Comparison of ENCODE assay signal across 15 cellular contexts in the genomic region with DNA sequence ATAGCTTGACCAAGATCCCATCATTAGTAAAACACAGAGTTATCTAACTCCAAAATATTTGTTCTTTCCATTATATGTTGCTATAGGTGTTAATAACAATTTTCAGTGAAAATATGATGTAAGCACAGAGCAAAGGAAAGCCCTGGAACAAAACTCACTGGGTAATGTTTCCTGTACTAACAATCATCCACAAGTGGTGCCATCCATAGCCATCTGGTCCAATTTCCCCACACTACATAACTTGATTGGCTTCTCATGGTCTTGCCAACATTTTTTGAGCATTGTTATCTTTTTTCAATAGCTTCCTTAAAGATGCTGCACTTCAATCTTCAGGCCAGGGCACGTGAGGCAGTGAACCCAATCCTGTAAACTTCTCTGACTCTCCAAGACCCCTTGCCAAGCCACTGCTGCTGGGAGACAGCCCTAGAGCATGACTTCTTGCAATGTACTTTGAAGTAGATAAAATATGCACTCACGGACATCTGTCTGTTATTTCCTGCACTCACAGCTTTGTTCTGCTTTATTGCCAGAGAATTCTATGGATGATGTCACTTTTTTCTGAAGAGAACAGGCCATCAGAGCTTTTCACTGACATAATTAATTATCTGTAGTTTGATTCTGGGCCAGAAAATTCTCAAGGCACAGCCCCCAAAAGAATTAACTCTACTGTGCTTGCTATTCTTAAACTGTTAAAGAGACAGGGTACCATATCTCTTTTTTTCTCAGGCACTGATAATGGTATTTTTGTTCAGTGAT.
DNase-seq lines count a peak whose midpoint lies in the region; ATAC-seq and TF ChIP-seq lines count a peak whose summit lies in the region.
"Had no signal": no experiment of that assay in that cellular context is flagged by ENCODE, and none has a peak within 500 bp of the region (broad histone marks: within the 10 kb centered on the region; RNA-seq: fewer than 3 reads in every experiment).

No MANE protein-coding gene starts in this region.

- peak overlapping the region in 1 of 3 experiments; percentile 10 for H3K4me3 Mint-ChIP-seq in nephron
- H3K4me3 Mint-ChIP-seq in CD8-positive, alpha-beta T cell: no peak overlapping the region
- no peak overlapping the region for H3K4me3 Mint-ChIP-seq in activated CD4-positive, alpha-beta T cell treated with anti-CD3 and anti-CD28 coated beads for 36 hours
- H3K4me3 Mint-ChIP-seq: activated naive CD8-positive, alpha-beta T cell treated with anti-CD3 and anti-CD28 coated beads, Interleukin-2, amount 50 U/mL, for 24 hours; activated T-cell treated with anti-CD3 and anti-CD28 coated beads, Interleukin-2, amount 50 U/mL, for 24 hours had no signal

- H3K36me3 ChIP-seq in CD8-positive, alpha-beta T cell (ENCODE audit: insufficient read depth, low read length): no peaks in the 10 kb centered on the region

- no peak for ATAC-seq in CD8-positive, alpha-beta T cell
- ATAC-seq in activated CD4-positive, alpha-beta T cell treated with anti-CD3 and anti-CD28 coated beads for 36 hours: no peak
- no peak for ATAC-seq in HG03432 (IDR thresholded peaks at IDR 0.05; ENCODE audit: unreplicated experiment)
- ATAC-seq: activated naive CD8-positive, alpha-beta T cell treated with anti-CD3 and anti-CD28 coated beads, Interleukin-2, amount 50 U/mL, for 24 hours had no signal

- peaks cover 35% of the 10 kb centered on the region for H3K4me1 Mint-ChIP-seq in nephron
- H3K4me1 Mint-ChIP-seq in CD8-positive, alpha-beta T cell (ENCODE audit: low read depth): no peaks in the 10 kb centered on the region
- no peaks in the 10 kb centered on the region for H3K4me1 Mint-ChIP-seq in activated CD4-positive, alpha-beta T cell treated with anti-CD3 and anti-CD28 coated beads for 36 hours
- H3K4me1 Mint-ChIP-seq: activated naive CD8-positive, alpha-beta T cell treated with anti-CD3 and anti-CD28 coated beads, Interleukin-2, amount 50 U/mL, for 24 hours had no signal

- intact Hi-C loops in CD8-positive, alpha-beta T cell (cut with DNase I, micrococcal nuclease): no loop called here
- intact Hi-C loops in activated CD4-positive, alpha-beta T cell treated with anti-CD3 and anti-CD28 coated beads for 36 hours (cut with DNase I, micrococcal nuclease): no loop called here

- peak overlapping the region; percentile 75 to 85 (median 83) for H3K27ac Mint-ChIP-seq in nephron
- H3K27ac Mint-ChIP-seq in CD8-positive, alpha-beta T cell: no peak overlapping the region
- no peak overlapping the region for H3K27ac Mint-ChIP-seq in activated CD4-positive, alpha-beta T cell treated with anti-CD3 and anti-CD28 coated beads for 36 hours
- H3K27ac Mint-ChIP-seq: activated naive CD8-positive, alpha-beta T cell treated with anti-CD3 and anti-CD28 coated beads, Interleukin-2, amount 50 U/mL, for 24 hours; activated T-cell treated with anti-CD3 and anti-CD28 coated beads, Interleukin-2, amount 50 U/mL, for 24 hours had no signal

- POLR2A ChIA-PET in CD8-positive, alpha-beta T cell (lab: Charles Lee): no interaction called here
- POLR2A ChIA-PET in activated CD4-positive, alpha-beta T cell treated with anti-CD3 and anti-CD28 coated beads for 36 hours (lab: Charles Lee): no interaction called here

- H3K36me3 Mint-ChIP-seq in nephron (ENCODE audit: low read depth): no peaks in the 10 kb centered on the region
- H3K36me3 Mint-ChIP-seq in CD8-positive, alpha-beta T cell: no peaks in the 10 kb centered on the region
- no peaks in the 10 kb centered on the region for H3K36me3 Mint-ChIP-seq in activated CD4-positive, alpha-beta T cell treated with anti-CD3 and anti-CD28 coated beads for 36 hours (ENCODE audit: low read depth)

- CTCF ChIA-PET in CD8-positive, alpha-beta T cell (lab: Charles Lee): no interaction called here
- CTCF ChIA-PET in activated CD4-positive, alpha-beta T cell treated with anti-CD3 and anti-CD28 coated beads for 36 hours (lab: Charles Lee): interaction anchor here (1.4 kb wide), 1 partner anchor 12 kb away, joined by 4 read pairs; no protein-coding TSS in a partner anchor

- no peak overlapping the region for H3K4me3 ChIP-seq in epithelial cell of proximal tubule (ENCODE audit: low read depth, low read length)
- H3K4me3 ChIP-seq in CD8-positive, alpha-beta T cell (ENCODE audit: low read depth, low read length): no peak overlapping the region
- H3K4me3 ChIP-seq: coronary artery had no signal

- no peaks in the 10 kb centered on the region for H3K4me1 ChIP-seq in CD8-positive, alpha-beta T cell (ENCODE audit: insufficient read depth, low read length)
- H3K4me1 ChIP-seq: parathyroid adenoma had no signal

- H3K9me3 Mint-ChIP-seq in nephron: no peaks in the 10 kb centered on the region
- H3K9me3 Mint-ChIP-seq in CD8-positive, alpha-beta T cell: no peaks in the 10 kb centered on the region
- no peaks in the 10 kb centered on the region for H3K9me3 Mint-ChIP-seq in activated CD4-positive, alpha-beta T cell treated with anti-CD3 and anti-CD28 coated beads for 36 hours (ENCODE audit: low read depth)
- H3K9me3 Mint-ChIP-seq: activated naive CD8-positive, alpha-beta T cell treated with anti-CD3 and anti-CD28 coated beads, Interleukin-2, amount 50 U/mL, for 24 hours; activated T-cell treated with anti-CD3 and anti-CD28 coated beads, Interleukin-2, amount 50 U/mL, for 24 hours had no signal

- H3K9me3 ChIP-seq in CD8-positive, alpha-beta T cell (ENCODE audit: low read length): no peaks in the 10 kb centered on the region

- in situ Hi-C loops in Caki2 (cut with HindIII; ENCODE audit: low pct_unique_long_range_greater_than_20kb, low sequenced_read_pairs): no loop called here

- DNase-seq in Caki2 (ENCODE audit: low read depth) (peak; percentile 70), NCI-H1694 treated with DMSO at 0.1 percent for 48 hours (lab: John Stamatoyannopoulos, UW) (peak; percentile 17), epithelial cell of proximal tubule (ENCODE audit: low read depth) (peak; percentile 40), NCI-H1048 (lab: John Stamatoyannopoulos, UW) (no peak)
- no peak for DNase-seq in CD8-positive, alpha-beta T cell
- DNase-seq in activated CD4-positive, alpha-beta T cell treated with anti-CD3 and anti-CD28 coated beads for 36 hours: no peak
- DNase-seq: activated CD4-positive, alpha-beta T cell treated with anti-CD3 and anti-CD28 coated beads, Interleukin-2, amount 50 U/mL, for 1 hour; activated naive CD8-positive, alpha-beta T cell treated with anti-CD3 and anti-CD28 coated beads, Interleukin-2, amount 50 U/mL, for 24 hours; activated T-cell treated with anti-CD3 and anti-CD28 coated beads, Interleukin-2, amount 50 U/mL, for 24 hours; NK-92 treated with Interleukin-12 subunit alpha and Interleukin-12 subunit beta, amount 100 ng/mL, for 24 hours; SIG-M5 had no signal

- TF ChIP-seq CTCF in epithelial cell of proximal tubule (conservative IDR thresholded peaks at IDR 0.05; ENCODE audit: low read depth, low read length): no peak
- no peak for TF ChIP-seq CTCF in nephron (IDR thresholded peaks at IDR 0.05; ENCODE audit: unreplicated experiment in 3 of 3)
- TF ChIP-seq CTCF in CD8-positive, alpha-beta T cell (IDR thresholded peaks at IDR 0.05): no peak

- H3K27ac ChIP-seq in CD8-positive, alpha-beta T cell (ENCODE audit: low read depth, low read length): no peak overlapping the region
- H3K27ac ChIP-seq: coronary artery, parathyroid adenoma had no signal

- no peaks in the 10 kb centered on the region for H3K27me3 ChIP-seq in CD8-positive, alpha-beta T cell (ENCODE audit: insufficient read depth, low read length)

- no peaks in the 10 kb centered on the region for H3K27me3 Mint-ChIP-seq in nephron (ENCODE audit: low read depth)
- H3K27me3 Mint-ChIP-seq in CD8-positive, alpha-beta T cell (ENCODE audit: low read depth): peaks cover 9% of the 10 kb centered on the region
- H3K27me3 Mint-ChIP-seq in activated CD4-positive, alpha-beta T cell treated with anti-CD3 and anti-CD28 coated beads for 36 hours: peaks cover 11% of the 10 kb centered on the region
- H3K27me3 Mint-ChIP-seq: activated T-cell treated with anti-CD3 and anti-CD28 coated beads, Interleukin-2, amount 50 U/mL, for 24 hours had no signal

Comparison
In these comparisons a context has a peak if more than half of its experiments do, and no peak if none do; other contexts are left out.
1. DNase-seq: peak in Caki2 (single experiment), NCI-H1694 treated with DMSO at 0.1 percent for 48 hours (single experiment) and epithelial cell of proximal tubule (single experiment); none in CD8-positive, alpha-beta T cell (0 of 7), activated CD4-positive, alpha-beta T cell treated with anti-CD3 and anti-CD28 coated beads for 36 hours (single experiment) and NCI-H1048 (single experiment).
2. H3K27ac Mint-ChIP-seq: peak in nephron (3 of 3); none in CD8-positive, alpha-beta T cell (single experiment) and activated CD4-positive, alpha-beta T cell treated with anti-CD3 and anti-CD28 coated beads for 36 hours (single experiment).